19 cellular contexts compared by ENCODE assay signal in genomic region chr6:7730003-7730402, GRCh38. TPM values are rescaled to one million over a fixed set of nuclear protein-coding genes. Genes with fewer than 3 reads are reported as not detected.
DNase-seq lines count a peak whose midpoint lies in the region; ATAC-seq and TF ChIP-seq lines count a peak whose summit lies in the region.
"Had no signal": no experiment of that assay in that cellular context is flagged by ENCODE, and none has a peak within 500 bp of the region (broad histone marks: within the 10 kb centered on the region; RNA-seq: fewer than 3 reads in every experiment).

No MANE protein-coding gene starts in this region.

- no peak overlapping the region for H3K27ac Mint-ChIP-seq in neural crest cell (ENCODE audit: unreplicated experiment)
- no peak overlapping the region for H3K27ac Mint-ChIP-seq in stimulated activated effector memory CD8-positive, alpha-beta T cell treated with anti-CD3 and anti-CD28 coated beads, Interleukin-12 subunit alpha, Interleukin-12 subunit beta, amount 100 ng/mL, for 72 hours

- H3K9me3 ChIP-seq in NT2/D1 (ENCODE audit: insufficient read depth, low read length): no peaks in the 10 kb centered on the region
- H3K9me3 ChIP-seq in ovary: no peaks in the 10 kb centered on the region

- H3K27me3 ChIP-seq in ACC112 (ENCODE audit: insufficient read depth, low read length) (peaks cover 13% of the 10 kb centered on the region), NT2/D1 (ENCODE audit: insufficient read depth, insufficient read length) (peaks cover 50% of the 10 kb centered on the region), ovary (no peaks in the 10 kb centered on the region), H7 (ENCODE audit: control insufficient read depth, insufficient read depth, low read length) (peaks cover 48% of the 10 kb centered on the region)

- no peak for TF ChIP-seq CTCF in neural crest cell (conservative IDR thresholded peaks at IDR 0.05)
- no peak for TF ChIP-seq CTCF in ovary (IDR thresholded peaks at IDR 0.05)

- no peak overlapping the region for H2AFZ ChIP-seq in ACC112 (ENCODE audit: low read length, unreplicated experiment)

- no peaks in the 10 kb centered on the region for H3K36me3 ChIP-seq in ACC112 (ENCODE audit: insufficient read depth, low read length)
- H3K36me3 ChIP-seq in NT2/D1 (ENCODE audit: insufficient read depth, insufficient read length, low read length): no peaks in the 10 kb centered on the region
- H3K36me3 ChIP-seq in ovary: no peaks in the 10 kb centered on the region
- H3K36me3 ChIP-seq in H7 (replicated peaks; ENCODE audit: control insufficient read depth, insufficient read depth, low read length): no peaks in the 10 kb centered on the region

- H3K4me3 ChIP-seq in ACC112 (ENCODE audit: low read depth, low read length): peak overlapping the region; percentile 30; the same call in 1 of the 2 replicates
- H3K4me3 ChIP-seq in NT2/D1 (ENCODE audit: insufficient read length, low read depth): no peak overlapping the region
- no peak overlapping the region for H3K4me3 ChIP-seq in ovary
- no peak overlapping the region for H3K4me3 ChIP-seq in H7 (ENCODE audit: insufficient read depth, low read depth, low read length)
- H3K4me3 ChIP-seq: GM12878 had no signal

- H3K9ac ChIP-seq in NT2/D1 (ENCODE audit: insufficient read length, low read depth): peak overlapping the region; percentile 3

- H3K36me3 Mint-ChIP-seq in neural crest cell (ENCODE audit: low read depth): no peaks in the 10 kb centered on the region
- no peaks in the 10 kb centered on the region for H3K36me3 Mint-ChIP-seq in stimulated activated effector memory CD8-positive, alpha-beta T cell treated with anti-CD3 and anti-CD28 coated beads, Interleukin-12 subunit alpha, Interleukin-12 subunit beta, amount 100 ng/mL, for 72 hours

- peaks cover 29% of the 10 kb centered on the region for H3K4me1 Mint-ChIP-seq in neural crest cell
- peaks cover 17% of the 10 kb centered on the region for H3K4me1 Mint-ChIP-seq in stimulated activated effector memory CD8-positive, alpha-beta T cell treated with anti-CD3 and anti-CD28 coated beads, Interleukin-12 subunit alpha, Interleukin-12 subunit beta, amount 100 ng/mL, for 72 hours

- no peak for TF ChIP-seq EP300 in ovary (IDR thresholded peaks at IDR 0.05)

- H3K27me3 Mint-ChIP-seq in neural crest cell (ENCODE audit: low read depth): peaks cover 81% of the 10 kb centered on the region

- WGBS in ovary, 3 donors: 81 to 91% (median 89%) methylated on average over 3 of the region's 3 CpGs

- H3K27ac ChIP-seq in ACC112 (ENCODE audit: low read depth, low read length): peak overlapping the region; percentile 72
- H3K27ac ChIP-seq in ovary: no peak overlapping the region

- H3K9me3 Mint-ChIP-seq in neural crest cell: no peaks in the 10 kb centered on the region
- H3K9me3 Mint-ChIP-seq in stimulated activated effector memory CD8-positive, alpha-beta T cell treated with anti-CD3 and anti-CD28 coated beads, Interleukin-12 subunit alpha, Interleukin-12 subunit beta, amount 100 ng/mL, for 72 hours: no peaks in the 10 kb centered on the region

- intact Hi-C loops in ovary (cut with DNase I): no loop called here

- H3K79me2 ChIP-seq in ACC112 (ENCODE audit: control insufficient read depth, insufficient read depth, low read length, unreplicated experiment): no peaks in the 10 kb centered on the region

- DNase-seq in NT2/D1 (ENCODE audit: low read depth, low spot score) (no peak), dermis blood vessel endothelial cell (peak; percentile 27), neural crest cell (ENCODE audit: low read depth, low spot score) (no peak), ovary (no peak), H7 (no peak)
- no peak for DNase-seq in stimulated activated effector memory CD8-positive, alpha-beta T cell treated with anti-CD3 and anti-CD28 coated beads, Interleukin-12 subunit alpha, Interleukin-12 subunit beta, amount 100 ng/mL, for 72 hours (ENCODE audit: low spot score in 2 of 2)
- DNase-seq: 8988T, C1 segment of cervical spinal cord, COR-L47, DMS53, HCEC 1CT, NCI-H1436, NCI-H2081 treated with DMSO at 0.1 percent for 48 hours, NCI-H2227 treated with DMSO at 0.1 percent for 48 hours, NCI-H524 treated with DMSO at 0.1 percent for 48 hours had no signal

- peaks cover 37% of the 10 kb centered on the region for H3K4me1 ChIP-seq in ACC112 (ENCODE audit: control insufficient read depth, insufficient read depth, low read length, unreplicated experiment)
- no peaks in the 10 kb centered on the region for H3K4me1 ChIP-seq in NT2/D1 (ENCODE audit: insufficient read depth, insufficient read length)
- peaks cover 6% of the 10 kb centered on the region for H3K4me1 ChIP-seq in ovary (ENCODE audit: insufficient read depth)

- TF ChIP-seq POLR2A in ovary (IDR thresholded peaks at IDR 0.05): no peak

- ATAC-seq in stimulated activated effector memory CD8-positive, alpha-beta T cell treated with anti-CD3 and anti-CD28 coated beads, Interleukin-12 subunit alpha, Interleukin-12 subunit beta, amount 100 ng/mL, for 72 hours: no peak
- no peak for ATAC-seq in HG03354 (IDR thresholded peaks at IDR 0.05; ENCODE audit: poor library complexity, severe bottlenecking, unreplicated experiment)
- ATAC-seq: GM12878, Right ventricle myocardium inferior had no signal

- peak overlapping the region; percentile 46 for H3K4me3 Mint-ChIP-seq in neural crest cell
- H3K4me3 Mint-ChIP-seq in stimulated activated effector memory CD8-positive, alpha-beta T cell treated with anti-CD3 and anti-CD28 coated beads, Interleukin-12 subunit alpha, Interleukin-12 subunit beta, amount 100 ng/mL, for 72 hours: no peak overlapping the region

RNA-seq across cellular contexts. Expression of gene BMP6, which starts 4.1 kb away (rescaled TPM):
- total RNA-seq in dermis blood vessel endothelial cell: 234 TPM in 2 replicates
- 0.44 and 0.55 TPM in 2 replicates for total RNA-seq in neural crest cell
- total RNA-seq in ovary: 10 to 100 TPM in 2 of 7 donors, 1 to 10 TPM in 5; 3.4 to 15.9 (median 6.7) TPM
- polyA plus RNA-seq in ovary: 10 to 100 TPM; 24.9 to 28.1 TPM
- total RNA-seq in H7 (2014; rRNA removed; shearing (Covaris generic)): 0.37 and 0.73 TPM in 2 replicates

Comparison
In these comparisons a context has a peak if more than half of its experiments do, and no peak if none do; other contexts are left out.
1. RNA of gene BMP6, which starts 4.1 kb away (total RNA-seq): 234 TPM in dermis blood vessel endothelial cell; 3.4 to 15.9 TPM in ovary, 0.37 to 0.73 TPM in H7 and 0.44 to 0.55 TPM in neural crest cell; every median in the first group is over 10 times any median in the second.